Comparison of ENCODE assay signal across 30 cellular contexts in genomic region chr13:28579334-28579733, GRCh38.
DNase-seq lines count a peak whose midpoint lies in the region; ATAC-seq and TF ChIP-seq lines count a peak whose summit lies in the region.
"Had no signal": no experiment of that assay in that cellular context is flagged by ENCODE, and none has a peak within 500 bp of the region (broad histone marks: within the 10 kb centered on the region; RNA-seq: fewer than 3 reads in every experiment).

No MANE protein-coding gene starts in this region.

- H3K4me1 Mint-ChIP-seq in endothelial cell (ENCODE audit: unreplicated experiment) = peaks cover 90% of the 10 kb centered on the region
- peaks cover 26% of the 10 kb centered on the region for H3K4me1 Mint-ChIP-seq in activated T-cell treated with anti-CD3 and anti-CD28 coated beads, Interleukin-2, amount 50 U/mL, for 72 hours (ENCODE audit: low read depth)
- H3K4me1 Mint-ChIP-seq: activated naive CD4-positive, alpha-beta T cell treated with anti-CD3 and anti-CD28 coated beads, Interleukin-2, amount 50 U/mL, for 24 hours had no signal

- H3K4me3 Mint-ChIP-seq in endothelial cell (ENCODE audit: unreplicated experiment) = no peak overlapping the region
- H3K4me3 Mint-ChIP-seq in activated T-cell treated with anti-CD3 and anti-CD28 coated beads, Interleukin-2, amount 50 U/mL, for 72 hours = no peak overlapping the region
- H3K4me3 Mint-ChIP-seq: activated CD8-positive, alpha-beta T cell treated with anti-CD3 and anti-CD28 coated beads for 36 hours; activated naive CD4-positive, alpha-beta T cell treated with anti-CD3 and anti-CD28 coated beads, Interleukin-2, amount 50 U/mL, for 24 hours; naive thymus-derived CD4-positive, alpha-beta T cell; stimulated activated memory B cell treated with anti-CD40 and anti-IgM and Interleukin-4, amounts not matched to agents 10 μg/mL and 1 μg/mL and 100 μg/mL, for 72 hours had no signal

- peak overlapping the region; percentile 89 for H3K27ac Mint-ChIP-seq in endothelial cell (ENCODE audit: unreplicated experiment)
- H3K27ac Mint-ChIP-seq in activated T-cell treated with anti-CD3 and anti-CD28 coated beads, Interleukin-2, amount 50 U/mL, for 72 hours = no peak overlapping the region
- H3K27ac Mint-ChIP-seq: activated CD8-positive, alpha-beta T cell treated with anti-CD3 and anti-CD28 coated beads for 36 hours; activated naive CD4-positive, alpha-beta T cell treated with anti-CD3 and anti-CD28 coated beads, Interleukin-2, amount 50 U/mL, for 24 hours; activated T-helper 2 cell treated with anti-CD3 and anti-CD28 coated beads, Interferon-gamma antibody, Interleukin-2, Interleukin-4, amounts not matched to agents 10 μg/mL and 5 μg/mL and 100 μg/mL, durations not matched to agents 14 hours and 24 hours and 36 hours; naive thymus-derived CD4-positive, alpha-beta T cell; stimulated activated memory B cell treated with anti-CD40 and anti-IgM and Interleukin-4, amounts not matched to agents 10 μg/mL and 1 μg/mL and 100 μg/mL, for 72 hours had no signal

- peaks cover 6% of the 10 kb centered on the region for H3K27me3 Mint-ChIP-seq in endothelial cell (ENCODE audit: unreplicated experiment)
- peaks cover 20% of the 10 kb centered on the region for H3K27me3 Mint-ChIP-seq in activated T-cell treated with anti-CD3 and anti-CD28 coated beads, Interleukin-2, amount 50 U/mL, for 72 hours (ENCODE audit: low read depth)

- no peaks in the 10 kb centered on the region for H3K36me3 ChIP-seq in H7 (replicated peaks; ENCODE audit: control insufficient read depth, insufficient read depth, low read length)
- H3K36me3 ChIP-seq: BLaER1 treated with 17β-estradiol and CSF1 and Interleukin-3, amounts not matched to agents 10 nM and 100 nM; brain microvascular endothelial cell had no signal

- DNase-seq in H7 (peak; percentile 41), endothelial cell (ENCODE audit: low spot score) (peak; percentile 23), kidney tubule cell (ENCODE audit: low spot score) (peak; percentile 57), retina (peak; percentile 10), omental fat pad (ENCODE audit: low spot score) (no peak)
- no peak for DNase-seq in activated T-cell treated with anti-CD3 and anti-CD28 coated beads, Interleukin-2, amount 50 U/mL, for 72 hours
- no peak for DNase-seq in activated CD4-positive, alpha-beta T cell treated with anti-CD3 and anti-CD28 coated beads for 1 hour
- DNase-seq: activated CD4-positive, CD25-positive, alpha-beta regulatory T cell treated with anti-CD3 and anti-CD28 coated beads, Interleukin-2, amount 50 U/mL, for 72 hours; activated CD8-positive, alpha-beta T cell treated with anti-CD3 and anti-CD28 coated beads for 36 hours; amniotic stem cell; brain microvascular endothelial cell; cerebellar nuclear complex; DMS79; dorsolateral prefrontal cortex; GOT3; hippocampal formation; naive thymus-derived CD4-positive, alpha-beta T cell; NCI-H1105 treated with DMSO at 0.1 percent for 48 hours; NCI-H1930; NCI-H345; SHP77; substantia nigra; T-helper 2 cell had no signal

- ATAC-seq in GM18519 (IDR thresholded peaks at IDR 0.05; ENCODE audit: low FRiP score, unreplicated experiment) (no peak), omental fat pad (ENCODE audit: low FRiP score) (no peak)
- no peak for ATAC-seq in activated T-cell treated with anti-CD3 and anti-CD28 coated beads, Interleukin-2, amount 50 U/mL, for 72 hours (replicated peaks in 1 of 2)
- ATAC-seq: activated CD8-positive, alpha-beta T cell treated with anti-CD3 and anti-CD28 coated beads for 36 hours; naive thymus-derived CD4-positive, alpha-beta T cell; Panc1; stimulated activated memory B cell treated with anti-CD40 and anti-IgM and Interleukin-4, amounts not matched to agents 10 μg/mL and 1 μg/mL and 100 μg/mL, for 72 hours had no signal

- no peaks in the 10 kb centered on the region for H3K36me3 Mint-ChIP-seq in endothelial cell (ENCODE audit: low read depth, unreplicated experiment)
- peaks cover 0 to 3% of the 10 kb centered on the region in 2 donors for H3K36me3 Mint-ChIP-seq in activated T-cell treated with anti-CD3 and anti-CD28 coated beads, Interleukin-2, amount 50 U/mL, for 72 hours (ENCODE audit: insufficient read depth in 2 of 2)
- H3K36me3 Mint-ChIP-seq: activated naive CD4-positive, alpha-beta T cell treated with anti-CD3 and anti-CD28 coated beads, Interleukin-2, amount 50 U/mL, for 24 hours; stimulated activated memory B cell treated with anti-CD40 and anti-IgM and Interleukin-4, amounts not matched to agents 10 μg/mL and 1 μg/mL and 100 μg/mL, for 72 hours had no signal

- no peaks in the 10 kb centered on the region for H3K9me3 Mint-ChIP-seq in endothelial cell (ENCODE audit: unreplicated experiment)
- H3K9me3 Mint-ChIP-seq in activated T-cell treated with anti-CD3 and anti-CD28 coated beads, Interleukin-2, amount 50 U/mL, for 72 hours = peaks cover 0 to 2% of the 10 kb centered on the region in 2 donors
- H3K9me3 Mint-ChIP-seq: activated CD8-positive, alpha-beta T cell treated with anti-CD3 and anti-CD28 coated beads for 36 hours; activated naive CD4-positive, alpha-beta T cell treated with anti-CD3 and anti-CD28 coated beads, Interleukin-2, amount 50 U/mL, for 24 hours; activated T-helper 2 cell treated with anti-CD3 and anti-CD28 coated beads, Interferon-gamma antibody, Interleukin-2, Interleukin-4, amounts not matched to agents 10 μg/mL and 5 μg/mL and 100 μg/mL, durations not matched to agents 14 hours and 24 hours and 36 hours; stimulated activated memory B cell treated with anti-CD40 and anti-IgM and Interleukin-4, amounts not matched to agents 10 μg/mL and 1 μg/mL and 100 μg/mL, for 72 hours had no signal

- TF ChIP-seq CTCF in endothelial cell (IDR thresholded peaks at IDR 0.05; ENCODE audit: unreplicated experiment) = no peak
- no peak for TF ChIP-seq CTCF in omental fat pad (IDR thresholded peaks at IDR 0.05)

- H3K27me3 ChIP-seq in H7 (ENCODE audit: control insufficient read depth, insufficient read depth, low read length) = no peaks in the 10 kb centered on the region
- H3K27me3 ChIP-seq: BLaER1 treated with 17β-estradiol and CSF1 and Interleukin-3, amounts not matched to agents 10 nM and 100 nM; brain microvascular endothelial cell had no signal

- no peak overlapping the region for H3K4me3 ChIP-seq in H7 (ENCODE audit: insufficient read depth, low read depth, low read length)
- H3K4me3 ChIP-seq: BLaER1 treated with 17β-estradiol and CSF1 and Interleukin-3, amounts not matched to agents 10 nM and 100 nM; dorsolateral prefrontal cortex; skin epidermis had no signal

Comparison
In these comparisons a context has a peak if more than half of its experiments do, and no peak if none do; other contexts are left out.
1. DNase-seq: peak in H7 (single experiment), endothelial cell (single experiment), kidney tubule cell (single experiment) and retina (single experiment); none in omental fat pad (single experiment), activated T-cell treated with anti-CD3 and anti-CD28 coated beads, Interleukin-2, amount 50 U/mL, for 72 hours (0 of 2) and activated CD4-positive, alpha-beta T cell treated with anti-CD3 and anti-CD28 coated beads for 1 hour (single experiment).